ENCODE assay signal across 16 cellular contexts in the genomic region with DNA sequence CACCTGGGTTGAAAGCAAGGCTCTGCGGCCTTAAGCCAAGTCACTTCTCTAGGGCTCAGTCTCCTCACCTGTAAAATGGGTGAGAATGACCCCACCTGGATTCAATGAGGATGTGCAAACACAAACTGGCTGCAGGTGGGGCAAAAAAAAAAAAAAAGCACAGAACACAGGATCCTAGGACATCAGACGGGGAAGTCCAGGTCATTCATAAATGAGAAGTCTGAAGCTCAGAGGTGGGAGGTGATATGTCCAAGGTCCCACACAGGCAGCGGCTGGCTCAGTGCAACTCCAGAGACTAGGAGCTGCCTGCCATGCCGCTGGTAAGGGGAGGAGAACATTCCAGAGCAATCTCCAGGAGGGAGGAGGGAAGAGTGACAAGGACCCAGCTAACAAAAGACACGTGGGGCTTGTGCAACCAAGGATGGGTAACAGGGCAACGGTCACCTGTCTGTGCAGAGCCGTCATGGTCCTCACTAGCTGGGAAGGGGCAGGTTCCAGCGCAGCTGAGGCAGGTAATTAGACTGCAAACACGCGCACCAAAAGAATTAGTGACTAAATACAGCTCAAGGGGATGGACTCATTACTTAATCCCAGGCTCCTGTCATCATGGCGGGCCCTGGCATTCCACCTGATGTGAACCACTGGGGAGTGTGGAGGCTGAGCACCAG. TPM values are rescaled to one million over a fixed set of nuclear protein-coding genes. Genes with fewer than 3 reads are reported as not detected.
DNase-seq lines count a peak whose midpoint lies in the region; ATAC-seq and TF ChIP-seq lines count a peak whose summit lies in the region.
"Had no signal": no experiment of that assay in that cellular context is flagged by ENCODE, and none has a peak within 500 bp of the region (broad histone marks: within the 10 kb centered on the region; RNA-seq: fewer than 3 reads in every experiment).

No MANE protein-coding gene starts in this region.

- peaks cover 74% of the 10 kb centered on the region for H3K4me1 ChIP-seq in mammary epithelial cell (ENCODE audit: insufficient read depth, low read length)
- H3K4me1 ChIP-seq in hepatocyte (ENCODE audit: insufficient read depth) = peaks cover 2% of the 10 kb centered on the region
- H3K4me1 ChIP-seq in spleen = peaks cover 26 to 99% (median 66%) of the 10 kb centered on the region in 6 donors

- H3K27ac ChIP-seq in mammary epithelial cell (ENCODE audit: insufficient read depth, low read depth, low read length) (peak overlapping the region; percentile 96), hepatocyte (peak overlapping the region; percentile 28), spleen (peak overlapping the region in 1 of 8 donors; percentile 30)
- H3K27ac ChIP-seq: esophagus muscularis mucosa had no signal

- ATAC-seq in T-cell (replicated peaks in 1 of 4) = no peak
- no peak for ATAC-seq in GM21576 (IDR thresholded peaks at IDR 0.05; ENCODE audit: unreplicated experiment)
- ATAC-seq: activated CD8-positive, alpha-beta T cell treated with anti-CD3 and anti-CD28 coated beads, Interleukin-2, amount 10 ng/mL, durations not matched to agents 7 days and 5 days; stimulated activated naive CD8-positive, alpha-beta T cell treated with anti-CD3 and anti-CD28 coated beads, Interleukin-15, amount 100 ng/mL, for 72 hours had no signal

- H3K27me3 ChIP-seq in mammary epithelial cell (ENCODE audit: insufficient read depth, low read length) = no peaks in the 10 kb centered on the region
- H3K27me3 ChIP-seq in hepatocyte = no peaks in the 10 kb centered on the region
- no peaks in the 10 kb centered on the region for H3K27me3 ChIP-seq in spleen (replicated peaks in 1 of 7)
- H3K27me3 ChIP-seq: esophagus muscularis mucosa had no signal

- peaks cover 4% of the 10 kb centered on the region for H3K36me3 Mint-ChIP-seq in MCF 10A (ENCODE audit: insufficient read depth, unreplicated experiment)
- no peaks in the 10 kb centered on the region for H3K36me3 Mint-ChIP-seq in T-cell

- no peak for TF ChIP-seq CTCF in mammary epithelial cell (conservative IDR thresholded peaks at IDR 0.05 in 1 of 2, IDR thresholded peaks at IDR 0.05 in 1 of 2; ENCODE audit: extremely low read depth in 1 of 2, insufficient read depth in 1 of 2, low read depth in 1 of 2, low read length in 2 of 2)
- no peak for TF ChIP-seq CTCF in MCF 10A (IDR thresholded peaks at IDR 0.05; ENCODE audit: unreplicated experiment)
- no peak for TF ChIP-seq CTCF in hepatocyte (IDR thresholded peaks at IDR 0.05; ENCODE audit: poor library complexity)
- no peak for TF ChIP-seq CTCF in spleen (IDR thresholded peaks at IDR 0.05 in 8 of 11, conservative IDR thresholded peaks at IDR 0.05 in 3 of 11)

- TF ChIP-seq POLR2A in spleen (IDR thresholded peaks at IDR 0.05) = no peak

- 22% methylated on average over 11 of the region's 11 CpGs for WGBS in mammary epithelial cell (ENCODE audit: low coverage, missing lambda C conversion rate)
- WGBS in hepatocyte (ENCODE audit: low lambda C conversion rate, missing lambda C conversion rate) = 54% methylated on average over 11 of the region's 11 CpGs
- 85 to 94% (median 89%) methylated on average over 11 of the region's 11 CpGs for WGBS in spleen, 5 donors

- H3K27me3 Mint-ChIP-seq in MCF 10A (ENCODE audit: insufficient read depth, unreplicated experiment) (no peaks in the 10 kb centered on the region), T-cell (no peaks in the 10 kb centered on the region)
- H3K27me3 Mint-ChIP-seq: stimulated activated naive CD8-positive, alpha-beta T cell treated with anti-CD3 and anti-CD28 coated beads, Interleukin-15, amount 100 ng/mL, for 72 hours had no signal

- CTCF ChIA-PET in mammary epithelial cell (lab: Charles Lee; ENCODE audit: low non-redundant PET) = interaction anchor here (0.6 kb wide), 1 partner anchor 23 kb away, joined by 4 read pairs; no protein-coding TSS in a partner anchor
- CTCF ChIA-PET in MCF 10A (lab: Yijun Ruan, JAX) = interaction anchor here (0.9 to 1.6 kb wide), 2 partner anchors 10 to 35 kb away, joined by 3 to 10 read pairs; no protein-coding TSS in a partner anchor
- CTCF ChIA-PET in T-cell (lab: Charles Lee) = no interaction called here

- in situ Hi-C loops in mammary epithelial cell (cut with MboI; ENCODE audit: low sequenced_read_pairs in 2 of 2) = no loop called here

- H4K20me1 ChIP-seq in mammary epithelial cell (ENCODE audit: insufficient read depth, low read length) = no peaks in the 10 kb centered on the region
- no peaks in the 10 kb centered on the region for H4K20me1 ChIP-seq in hepatocyte (ENCODE audit: insufficient read depth, poor library complexity, severe bottlenecking)

- POLR2A ChIA-PET in MCF 10A (lab: Yijun Ruan, JAX) (interaction anchor here (0.6 to 2.6 kb wide), 4 partner anchors 10 to 116 kb away, joined by 3 to 11 read pairs (median 4); no protein-coding TSS in a partner anchor), T-cell (lab: Charles Lee) (interaction anchor here (0.5 to 1.0 kb wide), 3 partner anchors 9 to 48 kb away, joined by 3 to 6 read pairs (median 5); no protein-coding TSS in a partner anchor)

- no peak overlapping the region for H3K27ac Mint-ChIP-seq in MCF 10A (ENCODE audit: low read depth, unreplicated experiment)
- peak overlapping the region; percentile 88 to 89 for H3K27ac Mint-ChIP-seq in T-cell
- H3K27ac Mint-ChIP-seq: activated CD8-positive, alpha-beta T cell treated with anti-CD3 and anti-CD28 coated beads, Interleukin-2, amount 10 ng/mL, durations not matched to agents 7 days and 5 days had no signal

- DNase-seq in mammary epithelial cell (peak; percentile 83), MCF 10A (ENCODE audit: unreplicated experiment) (no peak), T-cell (no peak), hepatocyte (ENCODE audit: low spot score) (peak; percentile 65), spleen (peak; percentile 61), cerebellar nuclear complex (lab: John Stamatoyannopoulos, UW) (no peak), COLO829 (ENCODE audit: low spot score) (no peak)
- DNase-seq: activated CD8-positive, alpha-beta T cell treated with anti-CD3 and anti-CD28 coated beads, Interleukin-2, amount 10 ng/mL, durations not matched to agents 7 days and 5 days; activated gamma-delta T cell; dermis blood vessel endothelial cell; head of caudate nucleus; islet precursor cell; NCI-H146; stimulated activated naive CD8-positive, alpha-beta T cell treated with anti-CD3 and anti-CD28 coated beads, Interleukin-15, amount 100 ng/mL, for 72 hours had no signal

- H3K9me3 Mint-ChIP-seq in MCF 10A (ENCODE audit: unreplicated experiment) (no peaks in the 10 kb centered on the region), T-cell (no peaks in the 10 kb centered on the region)
- H3K9me3 Mint-ChIP-seq: stimulated activated naive CD8-positive, alpha-beta T cell treated with anti-CD3 and anti-CD28 coated beads, Interleukin-15, amount 100 ng/mL, for 72 hours had no signal

- H3K4me3 Mint-ChIP-seq in MCF 10A (ENCODE audit: unreplicated experiment) = no peak overlapping the region
- H3K4me3 Mint-ChIP-seq in T-cell = no peak overlapping the region
- H3K4me3 Mint-ChIP-seq: activated CD8-positive, alpha-beta T cell treated with anti-CD3 and anti-CD28 coated beads, Interleukin-2, amount 10 ng/mL, durations not matched to agents 7 days and 5 days; stimulated activated naive CD8-positive, alpha-beta T cell treated with anti-CD3 and anti-CD28 coated beads, Interleukin-15, amount 100 ng/mL, for 72 hours had no signal

- intact Hi-C loops in mammary epithelial cell (cut with micrococcal nuclease) = loop anchor here (1.0 kb wide), 1 partner anchor 11 kb away; no protein-coding TSS in a partner anchor
- intact Hi-C loops in MCF 10A (cut with micrococcal nuclease) = no loop called here
- intact Hi-C loops in spleen (cut with DNase I; ENCODE audit: low total_unique reads) = no loop called here

- dilution Hi-C loops in mammary epithelial cell (cut with HindIII; ENCODE audit: low sequenced_read_pairs) = no loop called here

- H3K4me3 ChIP-seq in mammary epithelial cell (replicated peaks in 1 of 3; ENCODE audit: insufficient read depth in 1 of 3, low read depth in 2 of 3, low read length in 3 of 3) (no peak overlapping the region), hepatocyte (no peak overlapping the region), spleen (no peak overlapping the region)
- H3K4me3 ChIP-seq: esophagus muscularis mucosa had no signal

- H3K79me2 ChIP-seq in mammary epithelial cell (ENCODE audit: insufficient read depth, low read length) (peaks cover 99% of the 10 kb centered on the region), hepatocyte (peaks cover 7% of the 10 kb centered on the region)

- H3K4me1 Mint-ChIP-seq in MCF 10A (ENCODE audit: insufficient read depth, unreplicated experiment) (peaks cover 31% of the 10 kb centered on the region), T-cell (peaks cover 78 to 94% (median 81%) of the 10 kb centered on the region in 3 donors)

- H3K9me3 ChIP-seq in mammary epithelial cell (replicated peaks; ENCODE audit: insufficient read depth, low read length) = no peaks in the 10 kb centered on the region
- no peaks in the 10 kb centered on the region for H3K9me3 ChIP-seq in hepatocyte (ENCODE audit: low read depth)
- no peaks in the 10 kb centered on the region for H3K9me3 ChIP-seq in spleen
- H3K9me3 ChIP-seq: esophagus muscularis mucosa had no signal

- H2AFZ ChIP-seq in mammary epithelial cell (ENCODE audit: low read depth, low read length) (no peak overlapping the region), hepatocyte (no peak overlapping the region)

- no peaks in the 10 kb centered on the region for H3K9me2 ChIP-seq in hepatocyte (replicated peaks; ENCODE audit: insufficient read depth)

- BruUV-seq in mammary epithelial cell (replicated peaks; lab: Mats Ljungman, UMichigan) = no TSS peak
- BruUV-seq in MCF 10A (replicated peaks; lab: Mats Ljungman, UMichigan) = no TSS peak

- no peak overlapping the region for H3K4me2 ChIP-seq in mammary epithelial cell (ENCODE audit: insufficient read depth, low read depth, low read length)
- H3K4me2 ChIP-seq in hepatocyte = no peak overlapping the region

- H3K9ac ChIP-seq in mammary epithelial cell (ENCODE audit: insufficient read depth, low read length) = no peak overlapping the region

- H3K36me3 ChIP-seq in mammary epithelial cell (ENCODE audit: insufficient read depth, low read length) = no peaks in the 10 kb centered on the region
- H3K36me3 ChIP-seq in hepatocyte (replicated peaks; ENCODE audit: insufficient read depth, low read depth) = no peaks in the 10 kb centered on the region
- H3K36me3 ChIP-seq in spleen = no peaks in the 10 kb centered on the region
- H3K36me3 ChIP-seq: esophagus muscularis mucosa had no signal

RNA-seq across cellular contexts. Expression of a gene that starts 19.5 kb away (rescaled TPM):
- total RNA-seq in mammary epithelial cell (100 to 1,000 TPM in 1 of 2 donors, 10 to 100 TPM in 1; 94.8 to 304 TPM), MCF 10A (2022) (10.8 and 21.0 TPM in 2 replicates), T-cell (10 to 100 TPM; 36.0 to 76.2 (median 37.7) TPM), hepatocyte (7.2 and 8.1 TPM in 2 replicates), spleen (10 to 100 TPM; 13.6 to 19.7 (median 16.4) TPM)
- polyA plus RNA-seq in mammary epithelial cell (66.9 TPM), hepatocyte (0.78 and 0.85 TPM in 2 replicates), spleen (1 to 10 TPM; 2.7 to 6.2 (median 2.9) TPM)
- polyA minus RNA-seq in mammary epithelial cell = 116 TPM

RNA-seq across cellular contexts. Expression of a gene that starts 34.6 kb away (rescaled TPM):
- 10 to 100 TPM; 24.0 to 41.4 TPM for total RNA-seq in mammary epithelial cell
- polyA plus RNA-seq in mammary epithelial cell = 35.3 TPM
- polyA minus RNA-seq in mammary epithelial cell = 24.8 TPM
- 5.7 and 6.3 TPM in 2 replicates for total RNA-seq in MCF 10A (2022)
- total RNA-seq in T-cell = 1 to 10 TPM in 4 of 5 donors, under 1 TPM in 1; 0.85 to 2.8 (median 2.2) TPM
- total RNA-seq in hepatocyte = 41.4 and 51.7 TPM in 2 replicates
- polyA plus RNA-seq in hepatocyte = 32.4 and 49.1 TPM in 2 replicates
- 10 to 100 TPM in 2 of 7 donors, 1 to 10 TPM in 5; 5.1 to 11.2 (median 8.3) TPM for total RNA-seq in spleen
- polyA plus RNA-seq in spleen = 1 to 10 TPM; 3.5 to 9.8 (median 4.4) TPM

Comparison
In these comparisons a context has a peak if more than half of its experiments do, and no peak if none do; other contexts are left out.
1. DNase-seq: peak in mammary epithelial cell (single experiment), hepatocyte (single experiment) and spleen (single experiment); none in MCF 10A (single experiment), T-cell (0 of 34), cerebellar nuclear complex (0 of 2) and COLO829 (single experiment).
2. CTCF ChIA-PET loops: an anchor here in mammary epithelial cell (0.6 kb wide) and MCF 10A (0.9 to 1.6 kb wide); none called in T-cell.